ENCODE assay signal across 10 cellular contexts in genomic region chr7:32586291-32587221, GRCh38.
DNase-seq lines count a peak whose midpoint lies in the region; ATAC-seq, FAIRE-seq and TF ChIP-seq lines count a peak whose summit lies in the region.
"Had no signal": no experiment of that assay in that cellular context is flagged by ENCODE, and none has a peak within 500 bp of the region (broad histone marks: within the 10 kb centered on the region; RNA-seq: fewer than 3 reads in every experiment).

No MANE protein-coding gene starts in this region.

- CTCF ChIA-PET in activated CD4-positive, alpha-beta T cell treated with anti-CD3 and anti-CD28 coated beads for 36 hours (lab: Charles Lee) = interaction anchor here (0.6 kb wide), 1 partner anchor 1281 kb away, joined by 4 read pairs; no protein-coding TSS in a partner anchor
- CTCF ChIA-PET in GM12878 (lab: Yijun Ruan, JAX) = interaction anchor here (1.4 kb wide), 1 partner anchor 11 kb away, joined by 3 read pairs; no protein-coding TSS in a partner anchor

- no peak for FAIRE-seq in GM12878 (lab: Jason Lieb, UNC)

- H3K9ac ChIP-seq in GM12878 (ENCODE audit: control insufficient read depth, insufficient read depth, low read length) = no peak overlapping the region
- H3K9ac ChIP-seq: BLaER1 treated with 17β-estradiol and CSF1 and Interleukin-3, amounts not matched to agents 10 nM and 100 nM had no signal

- SMC1A ChIA-PET in GM12878 (lab: Charles Lee; ENCODE audit: uncharacterized antibody, unreplicated experiment) = interaction anchor here (0.6 kb wide), 1 partner anchor 24 kb away, joined by 3 read pairs; no protein-coding TSS in a partner anchor

- POLR2A ChIA-PET in activated CD4-positive, alpha-beta T cell treated with anti-CD3 and anti-CD28 coated beads for 36 hours (lab: Charles Lee) = no interaction called here
- POLR2A ChIA-PET in GM12878 (lab: Charles Lee) = interaction anchor here (0.7 kb wide), 1 partner anchor 363 kb away, joined by 4 read pairs; no protein-coding TSS in a partner anchor

- TF ChIP-seq POLR2A in GM12878 (IDR thresholded peaks at IDR 0.05; ENCODE audit: low read depth, low read length) = 0 out of 2 replicates have a peak, but pooled peaks have one; percentile 32

- no peaks in the 10 kb centered on the region for H3K79me2 ChIP-seq in GM12878 (ENCODE audit: control insufficient read depth, insufficient read depth, low read length)

- H3K4me1 Mint-ChIP-seq in activated CD4-positive, alpha-beta T cell treated with anti-CD3 and anti-CD28 coated beads for 36 hours = peaks cover 18% of the 10 kb centered on the region
- H3K4me1 Mint-ChIP-seq in type B pancreatic cell (ENCODE audit: unreplicated experiment) = peaks cover 6% of the 10 kb centered on the region

- TF ChIP-seq EP300 in GM12878 (IDR thresholded peaks at IDR 0.05; ENCODE audit: borderline replicate concordance in 1 of 2, control insufficient read depth in 1 of 2, low read depth in 2 of 2, low read length in 2 of 2) = no peak

- H3K4me3 ChIP-seq in GM12878 = no peak overlapping the region
- H3K4me3 ChIP-seq: BLaER1 treated with 17β-estradiol and CSF1 and Interleukin-3, amounts not matched to agents 10 nM and 100 nM had no signal

- peak overlapping the region; percentile 8 for H3K27ac Mint-ChIP-seq in activated CD4-positive, alpha-beta T cell treated with anti-CD3 and anti-CD28 coated beads for 36 hours
- H3K27ac Mint-ChIP-seq in type B pancreatic cell = peak overlapping the region; percentile 10
- H3K27ac Mint-ChIP-seq: dendritic cell treated with granulocyte-macrophage colony-stimulating factor and Interleukin-4, amounts not matched to agents 40 ng/mL and 50 ng/mL, for 4 days had no signal

- in situ Hi-C loops in GM12878 (cut with MboI) = no loop called here

- TF ChIP-seq CTCF in GM12878 (IDR thresholded peaks at IDR 0.05 in 2 of 3, conservative IDR thresholded peaks at IDR 0.05 in 1 of 3; ENCODE audit: control insufficient read depth in 2 of 3, extremely low read depth in 1 of 3, insufficient read depth in 1 of 3, low read depth in 3 of 3, low read length in 3 of 3) (no peak), type B pancreatic cell (conservative IDR thresholded peaks at IDR 0.05) (no peak)

- H3K9me3 Mint-ChIP-seq in activated CD4-positive, alpha-beta T cell treated with anti-CD3 and anti-CD28 coated beads for 36 hours (ENCODE audit: low read depth) = no peaks in the 10 kb centered on the region
- H3K9me3 Mint-ChIP-seq in type B pancreatic cell = no peaks in the 10 kb centered on the region
- H3K9me3 Mint-ChIP-seq: dendritic cell treated with granulocyte-macrophage colony-stimulating factor and Interleukin-4, amounts not matched to agents 40 ng/mL and 50 ng/mL, for 4 days had no signal

- peaks cover 4 to 12% of the 10 kb centered on the region in 2 experiments for H3K36me3 ChIP-seq in GM12878 (ENCODE audit: control insufficient read depth in 2 of 2, insufficient read depth in 2 of 2, low read length in 1 of 2)

- DNase-seq in activated CD4-positive, alpha-beta T cell treated with anti-CD3 and anti-CD28 coated beads for 36 hours = no peak
- DNase-seq in activated CD4-positive, alpha-beta T cell treated with anti-CD3 and anti-CD28 coated beads, Interleukin-2, amount 50 U/mL, for 1 hour = no peak
- DNase-seq in GM12878 (ENCODE audit: low read depth, low spot score) = no peak
- peak; percentile 48 for DNase-seq in inferior parietal cortex (ENCODE audit: extremely low spot score)
- DNase-seq in type B pancreatic cell (ENCODE audit: extremely low spot score, unreplicated experiment) = no peak
- no peak for DNase-seq in activated effector memory CD4-positive, alpha-beta T cell treated with Interleukin-2 at 50 U/mL for 16 hours
- no peak for DNase-seq in globus pallidus (ENCODE audit: low spot score)

- no peaks in the 10 kb centered on the region for H3K27me3 Mint-ChIP-seq in activated CD4-positive, alpha-beta T cell treated with anti-CD3 and anti-CD28 coated beads for 36 hours
- H3K27me3 Mint-ChIP-seq in type B pancreatic cell = no peaks in the 10 kb centered on the region
- H3K27me3 Mint-ChIP-seq: dendritic cell treated with granulocyte-macrophage colony-stimulating factor and Interleukin-4, amounts not matched to agents 40 ng/mL and 50 ng/mL, for 4 days had no signal

- H4K20me1 ChIP-seq in GM12878 (ENCODE audit: control insufficient read depth, insufficient read depth) = no peaks in the 10 kb centered on the region

- intact Hi-C loops in activated CD4-positive, alpha-beta T cell treated with anti-CD3 and anti-CD28 coated beads for 36 hours (cut with DNase I, micrococcal nuclease) = loop anchor here in 1 of 2 experiments (5.0 kb wide), 1 partner anchor 94 kb away; the partner anchor contains the start of gene LSM5
- intact Hi-C loops in GM12878 (cut with micrococcal nuclease; ENCODE audit: unreplicated experiment) = no loop called here

- 86% methylated on average over 5 of the region's 5 CpGs for WGBS in GM12878 (ENCODE audit: insufficient coverage, insufficient replicate concordance, low lambda C conversion rate, missing lambda C conversion rate)

- H3K4me2 ChIP-seq in GM12878 (ENCODE audit: control insufficient read depth, insufficient read depth) = no peak overlapping the region

- peaks cover 33% of the 10 kb centered on the region for H3K36me3 Mint-ChIP-seq in activated CD4-positive, alpha-beta T cell treated with anti-CD3 and anti-CD28 coated beads for 36 hours (ENCODE audit: low read depth)
- peaks cover 36% of the 10 kb centered on the region for H3K36me3 Mint-ChIP-seq in type B pancreatic cell

- ATAC-seq in activated CD4-positive, alpha-beta T cell treated with anti-CD3 and anti-CD28 coated beads for 36 hours = no peak
- ATAC-seq in GM12878 (no peak), GM21423 (IDR thresholded peaks at IDR 0.05; ENCODE audit: unreplicated experiment) (no peak)

- RAD21 ChIA-PET in GM12878 (lab: Charles Lee; ENCODE audit: unreplicated experiment) = no interaction called here

- no peaks in the 10 kb centered on the region for H3K27me3 ChIP-seq in GM12878 (replicated peaks in 1 of 2; ENCODE audit: control insufficient read depth in 2 of 2, insufficient read depth in 2 of 2, low read length in 1 of 2)
- H3K27me3 ChIP-seq: BLaER1 treated with 17β-estradiol and CSF1 and Interleukin-3, amounts not matched to agents 10 nM and 100 nM had no signal

- H3K4me1 ChIP-seq in GM12878 (ENCODE audit: control insufficient read depth, insufficient read depth, low read length) = peaks cover 3% of the 10 kb centered on the region

- no TSS peak for BruUV-seq in GM12878 (replicated peaks; lab: Mats Ljungman, UMichigan)

- no peak for TF ChIP-seq RAD21 in GM12878 (IDR thresholded peaks at IDR 0.05; ENCODE audit: insufficient read depth, low read depth, low read length)

- no peak overlapping the region for H3K27ac ChIP-seq in GM12878 (ENCODE audit: control insufficient read depth, insufficient read depth)
- H3K27ac ChIP-seq: BLaER1 treated with 17β-estradiol and CSF1 and Interleukin-3, amounts not matched to agents 10 nM and 100 nM had no signal

- H3K4me3 Mint-ChIP-seq in activated CD4-positive, alpha-beta T cell treated with anti-CD3 and anti-CD28 coated beads for 36 hours = no peak overlapping the region
- no peak overlapping the region for H3K4me3 Mint-ChIP-seq in type B pancreatic cell
- H3K4me3 Mint-ChIP-seq: dendritic cell treated with granulocyte-macrophage colony-stimulating factor and Interleukin-4, amounts not matched to agents 40 ng/mL and 50 ng/mL, for 4 days had no signal

- H3K9me3 ChIP-seq in GM12878 (replicated peaks; ENCODE audit: control insufficient read depth, insufficient read depth, low read length) = no peaks in the 10 kb centered on the region
- H3K9me3 ChIP-seq: BLaER1 treated with 17β-estradiol and CSF1 and Interleukin-3, amounts not matched to agents 10 nM and 100 nM had no signal

- no peak overlapping the region for H2AFZ ChIP-seq in GM12878 (ENCODE audit: control insufficient read depth, low read depth, low read length)

TF ChIP-seq in GM12878, 131 proteins besides CTCF, POLR2A, EP300 and RAD21 (continues in another document):
- TF ChIP-seq TCF12 (IDR thresholded peaks at IDR 0.05; ENCODE audit: low read depth, low read length) (no peak), MTA3 (IDR thresholded peaks at IDR 0.05; ENCODE audit: borderline replicate concordance, low read length) (no peak), PML (IDR thresholded peaks at IDR 0.05; ENCODE audit: low read length) (no peak), CREM (IDR thresholded peaks at IDR 0.05; ENCODE audit: low read depth) (no peak), EZH2 (IDR thresholded peaks at IDR 0.05; ENCODE audit: borderline replicate concordance, control insufficient read depth, low read depth, low read length) (no peak), NRF1 (conservative IDR thresholded peaks at IDR 0.05; ENCODE audit: low read depth, low read length) (no peak), SIN3A (IDR thresholded peaks at IDR 0.05; ENCODE audit: low read depth, low read length) (no peak), GABPA (IDR thresholded peaks at IDR 0.05; ENCODE audit: low read depth) (no peak)
- TF ChIP-seq, protein P1, sequence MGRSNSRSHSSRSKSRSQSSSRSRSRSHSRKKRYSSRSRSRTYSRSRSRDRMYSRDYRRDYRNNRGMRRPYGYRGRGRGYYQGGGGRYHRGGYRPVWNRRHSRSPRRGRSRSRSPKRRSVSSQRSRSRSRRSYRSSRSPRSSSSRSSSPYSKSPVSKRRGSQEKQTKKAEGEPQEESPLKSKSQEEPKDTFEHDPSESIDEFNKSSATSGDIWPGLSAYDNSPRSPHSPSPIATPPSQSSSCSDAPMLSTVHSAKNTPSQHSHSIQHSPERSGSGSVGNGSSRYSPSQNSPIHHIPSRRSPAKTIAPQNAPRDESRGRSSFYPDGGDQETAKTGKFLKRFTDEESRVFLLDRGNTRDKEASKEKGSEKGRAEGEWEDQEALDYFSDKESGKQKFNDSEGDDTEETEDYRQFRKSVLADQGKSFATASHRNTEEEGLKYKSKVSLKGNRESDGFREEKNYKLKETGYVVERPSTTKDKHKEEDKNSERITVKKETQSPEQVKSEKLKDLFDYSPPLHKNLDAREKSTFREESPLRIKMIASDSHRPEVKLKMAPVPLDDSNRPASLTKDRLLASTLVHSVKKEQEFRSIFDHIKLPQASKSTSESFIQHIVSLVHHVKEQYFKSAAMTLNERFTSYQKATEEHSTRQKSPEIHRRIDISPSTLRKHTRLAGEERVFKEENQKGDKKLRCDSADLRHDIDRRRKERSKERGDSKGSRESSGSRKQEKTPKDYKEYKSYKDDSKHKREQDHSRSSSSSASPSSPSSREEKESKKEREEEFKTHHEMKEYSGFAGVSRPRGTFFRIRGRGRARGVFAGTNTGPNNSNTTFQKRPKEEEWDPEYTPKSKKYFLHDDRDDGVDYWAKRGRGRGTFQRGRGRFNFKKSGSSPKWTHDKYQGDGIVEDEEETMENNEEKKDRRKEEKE (IDR thresholded peaks at IDR 0.05) = no peak
